In the genomic region with DNA sequence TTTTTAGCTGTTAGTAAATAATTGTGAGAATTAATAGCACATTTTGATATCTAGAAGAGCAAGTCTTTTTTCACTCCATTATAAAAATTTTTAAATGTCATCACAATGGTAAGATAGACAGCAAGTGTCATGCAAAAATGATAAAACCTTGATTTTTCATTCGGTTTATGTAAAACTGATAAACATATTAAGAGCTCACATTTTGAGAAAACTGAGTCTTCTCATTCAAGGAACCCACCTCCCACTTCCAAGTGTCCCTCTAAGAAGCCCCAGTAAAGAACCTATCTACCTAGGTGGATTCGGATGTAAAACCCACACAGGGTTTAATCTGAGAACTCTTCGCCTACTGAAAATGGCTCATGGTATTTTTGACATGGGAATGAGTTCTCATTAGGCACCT, we compare ENCODE assay signal across 8 cellular contexts.
DNase-seq lines count a peak whose midpoint lies in the region; ATAC-seq, FAIRE-seq and TF ChIP-seq lines count a peak whose summit lies in the region.
"Not testable (repeated sequence)": the region's sequence is repeated elsewhere in the genome, so short reads cannot be mapped to it uniquely, and the experiment has no call there.

No MANE protein-coding gene starts in this region.

- CTCF ChIA-PET in H1 (lab: Charles Lee; ENCODE audit: partially characterized antibody): not testable (repeated sequence)

- not testable (repeated sequence) for H4K8ac ChIP-seq in H1 (ENCODE audit: extremely low read depth, insufficient read depth, low read length)

- peak overlapping the region; percentile 90 for H3K4me3 ChIP-seq in HUES48 (ENCODE audit: low read depth, low read length)
- peak overlapping the region; percentile 65 to 98 (median 82) for H3K4me3 ChIP-seq in H1 (ENCODE audit: extremely low read depth in 1 of 4, insufficient read depth in 2 of 4, low read depth in 3 of 4, low read length in 4 of 4)
- peak overlapping the region; percentile 72 for H3K4me3 ChIP-seq in iPS-15b (ENCODE audit: low read depth, low read length)
- H3K4me3 ChIP-seq in neural cell (ENCODE audit: low read length): peak overlapping the region; percentile 69

- not testable (repeated sequence) for H3K36me3 Mint-ChIP-seq in T-helper 17 cell (ENCODE audit: low read depth); activated T-helper 17 cell treated with anti-CD3 and anti-CD28 coated beads, Interleukin-2, amount 50 U/mL, for 72 hours (ENCODE audit: low read depth); naive B cell

- not testable (repeated sequence) for ATAC-seq in T-helper 17 cell; activated T-helper 17 cell treated with anti-CD3 and anti-CD28 coated beads, Interleukin-2, amount 50 U/mL, for 72 hours (replicated peaks); naive B cell (ENCODE audit: low read depth in 2 of 2)

- H2BK15ac ChIP-seq in H1 (ENCODE audit: low read length): not testable (repeated sequence)

- not testable (repeated sequence) for H3F3A ChIP-seq in neural cell (ENCODE audit: insufficient read depth, low read length, poor library complexity, severe bottlenecking)

- peak overlapping the region; percentile 94 for H3K9ac ChIP-seq in HUES48 (ENCODE audit: low read depth, low read length)
- H3K9ac ChIP-seq in H1 (replicated peaks in 1 of 4; ENCODE audit: extremely low read depth in 1 of 4, low read depth in 3 of 4, low read length in 3 of 4): peak overlapping the region in 3 of 4 experiments; percentile 86 to 96 (median 90); a peak in 5 of 7 replicates
- H3K9ac ChIP-seq in iPS-15b (ENCODE audit: low read depth, low read length): peak overlapping the region; percentile 91
- not testable (repeated sequence) for H3K9ac ChIP-seq in neural cell (ENCODE audit: low read length)

- POLR2A ChIA-PET in H1 (lab: Charles Lee; ENCODE audit: partially characterized antibody): interaction anchor here (0.7 to 7.1 kb wide), 16 partner anchors 13 to 547 kb away, joined by 3 to 134 read pairs (median 4); a partner anchor contains a TSS

- H2BK5ac ChIP-seq in H1 (ENCODE audit: low read depth, low read length): peak overlapping the region; percentile 92; the same call in 1 of the 2 replicates

- H3K18ac ChIP-seq in H1 (ENCODE audit: extremely low read depth, low read length): not testable (repeated sequence)

- peaks cover 0 to 63% of the 10 kb centered on the region in 2 experiments; a peak in 2 of 4 replicates for H3K79me2 ChIP-seq in H1 (ENCODE audit: control insufficient read depth in 1 of 2, insufficient read depth in 2 of 2, low read length in 2 of 2)
- not testable (repeated sequence) for H3K79me2 ChIP-seq in neural cell (replicated peaks; ENCODE audit: insufficient read depth, low read length)

- H3K56ac ChIP-seq in H1 (replicated peaks; ENCODE audit: insufficient read length, low read depth, low read length): not testable (repeated sequence)

- peak overlapping the region; percentile 92 for H3K4me3 Mint-ChIP-seq in T-helper 17 cell
- peak overlapping the region; percentile 88 for H3K4me3 Mint-ChIP-seq in activated T-helper 17 cell treated with anti-CD3 and anti-CD28 coated beads, Interleukin-2, amount 50 U/mL, for 72 hours
- peak overlapping the region in 5 of 8 donors; percentile 37 to 94 (median 62) for H3K4me3 Mint-ChIP-seq in naive B cell

- TF ChIP-seq EP300 in H1 (IDR thresholded peaks at IDR 0.05; ENCODE audit: borderline replicate concordance in 1 of 2, low read depth in 2 of 2, low read length in 2 of 2); neural cell (conservative IDR thresholded peaks at IDR 0.05; ENCODE audit: poor library complexity, severe bottlenecking): not testable (repeated sequence)

- FAIRE-seq in H1 (lab: Jason Lieb, UNC): not testable (repeated sequence)

- H3K4me2 ChIP-seq in H1 (ENCODE audit: insufficient read depth in 1 of 2, low read depth in 2 of 2, low read length in 2 of 2): peak overlapping the region; percentile 63 to 66; a peak in 3 of 4 replicates
- H3K4me2 ChIP-seq in neural cell (ENCODE audit: low read length): not testable (repeated sequence)

- H3K14ac ChIP-seq in H1 (ENCODE audit: insufficient read length): not testable (repeated sequence)

- TF ChIP-seq CTCF in H1 (IDR thresholded peaks at IDR 0.05; ENCODE audit: control extremely low read depth in 1 of 3, insufficient read depth in 1 of 3, low read depth in 1 of 3, low read length in 3 of 3); neural cell (IDR thresholded peaks at IDR 0.05; ENCODE audit: poor library complexity, severe bottlenecking): not testable (repeated sequence)

- peak overlapping the region; percentile 83 for H4K5ac ChIP-seq in H1 (ENCODE audit: insufficient read length, low read depth, low read length)

- not testable (repeated sequence) for H3K4me1 ChIP-seq in HUES48 (ENCODE audit: control insufficient read depth, insufficient read depth, low read length); H1 (replicated peaks in 1 of 4; ENCODE audit: control insufficient read depth in 3 of 4, insufficient read depth in 4 of 4, low read length in 3 of 4); iPS-15b (ENCODE audit: control insufficient read depth, insufficient read depth, low read length)

- not testable (repeated sequence) for H3K9me3 Mint-ChIP-seq in activated T-helper 17 cell treated with anti-CD3 and anti-CD28 coated beads, Interleukin-2, amount 50 U/mL, for 72 hours; naive B cell

- H3K23me2 ChIP-seq in H1 (ENCODE audit: low read depth, low read length): not testable (repeated sequence)

- TF ChIP-seq RAD21 in H1 (IDR thresholded peaks at IDR 0.05 in 1 of 2, conservative IDR thresholded peaks at IDR 0.05 in 1 of 2; ENCODE audit: low read depth in 2 of 2, low read length in 2 of 2); neural cell (conservative IDR thresholded peaks at IDR 0.05): not testable (repeated sequence)

- not testable (repeated sequence) for H2AK5ac ChIP-seq in H1 (ENCODE audit: low read depth, low read length)

- TF ChIP-seq POLR2A in H1 (IDR thresholded peaks at IDR 0.05; ENCODE audit: control extremely low read depth in 1 of 2, low read depth in 2 of 2, low read length in 2 of 2): not testable (repeated sequence)

- not testable (repeated sequence) for H3K4ac ChIP-seq in H1 (replicated peaks; ENCODE audit: insufficient read length, low read depth, low read length)

- H4K20me1 ChIP-seq in H1 (replicated peaks in 1 of 2; ENCODE audit: control insufficient read depth in 1 of 2, insufficient read depth in 2 of 2, low read length in 2 of 2); neural cell (ENCODE audit: insufficient read depth): not testable (repeated sequence)

- H2BK120ac ChIP-seq in H1 (replicated peaks; ENCODE audit: low read depth, low read length): not testable (repeated sequence)

- H2BK12ac ChIP-seq in H1 (ENCODE audit: low read depth, low read length): not testable (repeated sequence)

- H3K4me1 Mint-ChIP-seq in T-helper 17 cell; activated T-helper 17 cell treated with anti-CD3 and anti-CD28 coated beads, Interleukin-2, amount 50 U/mL, for 72 hours; naive B cell: not testable (repeated sequence)

- not testable (repeated sequence) for H3K27ac Mint-ChIP-seq in T-helper 17 cell; activated T-helper 17 cell treated with anti-CD3 and anti-CD28 coated beads, Interleukin-2, amount 50 U/mL, for 72 hours; naive B cell

- WGBS in H1 (ENCODE audit: extremely low coverage in 1 of 2, insufficient coverage in 1 of 2, insufficient read length in 1 of 2, insufficient replicate concordance in 2 of 2, low coverage in 1 of 2, low lambda C conversion rate in 2 of 2, missing lambda C conversion rate in 1 of 2), 2 experiments: 0% methylated on average over 3 of the region's 3 CpGs; no CpG with 5 or more reads in 1 of the 2 experiments

- not testable (repeated sequence) for H3K36me3 ChIP-seq in HUES48 (ENCODE audit: control insufficient read depth, insufficient read depth, low read length); H1 (ENCODE audit: control insufficient read depth in 2 of 4, insufficient read depth in 4 of 4, low read length in 3 of 4); iPS-15b (ENCODE audit: control insufficient read depth, insufficient read depth, low read length); neural cell (ENCODE audit: insufficient read depth, low read length)

- H3K27me3 ChIP-seq in HUES48 (ENCODE audit: control insufficient read depth, insufficient read depth, low read length); H1 (replicated peaks in 1 of 4; ENCODE audit: control insufficient read depth in 3 of 4, extremely low read depth in 1 of 4, insufficient read depth in 3 of 4, low read length in 3 of 4); iPS-15b (ENCODE audit: control insufficient read depth, insufficient read depth, low read length): not testable (repeated sequence)
- peaks cover 44% of the 10 kb centered on the region for H3K27me3 ChIP-seq in neural cell (ENCODE audit: insufficient read depth, low read depth, low read length)

- not testable (repeated sequence) for H2BK20ac ChIP-seq in H1 (ENCODE audit: low read length)

- not testable (repeated sequence) for H3K79me1 ChIP-seq in H1 (ENCODE audit: low read depth, low read length)

- H3K9me2 ChIP-seq in neural cell (ENCODE audit: insufficient read depth, low read length): not testable (repeated sequence)

- H3K9me3 ChIP-seq in HUES48 (ENCODE audit: control insufficient read depth, insufficient read depth, low read length); T-helper 17 cell (ENCODE audit: control insufficient read depth, low read length, poor library complexity, severe bottlenecking); H1 (ENCODE audit: insufficient read depth in 2 of 2, low read depth in 1 of 2, low read length in 1 of 2); iPS-15b (ENCODE audit: control insufficient read depth, insufficient read depth, low read length); neural cell (ENCODE audit: low read length): not testable (repeated sequence)

- peak; percentile 6 for DNase-seq in ELF-1 (ENCODE audit: low read depth, low spot score)
- DNase-seq in T-helper 17 cell; H1 (ENCODE audit: low read depth in 1 of 2, low spot score in 2 of 2); naive B cell: not testable (repeated sequence)

- not testable (repeated sequence) for H2AFZ ChIP-seq in H1 (ENCODE audit: low read length); neural cell (ENCODE audit: low read depth, low read length)

- H3K23ac ChIP-seq in H1 (ENCODE audit: insufficient read length): not testable (repeated sequence)

- H3K27me3 Mint-ChIP-seq in T-helper 17 cell: peaks cover 45% of the 10 kb centered on the region
- H3K27me3 Mint-ChIP-seq in activated T-helper 17 cell treated with anti-CD3 and anti-CD28 coated beads, Interleukin-2, amount 50 U/mL, for 72 hours: peaks cover 45% of the 10 kb centered on the region
- H3K27me3 Mint-ChIP-seq in naive B cell: peaks cover 22 to 80% (median 77%) of the 10 kb centered on the region in 3 donors

- H3K27ac ChIP-seq in HUES48 (ENCODE audit: low read depth, low read length): peak overlapping the region; percentile 93
- H3K27ac ChIP-seq in H1 (ENCODE audit: low read depth, low read length); neural cell (ENCODE audit: low read length): not testable (repeated sequence)

- H4K91ac ChIP-seq in H1 (replicated peaks; ENCODE audit: insufficient read length, low read length): not testable (repeated sequence)
